39 cellular contexts compared by ENCODE assay signal in the genomic region with DNA sequence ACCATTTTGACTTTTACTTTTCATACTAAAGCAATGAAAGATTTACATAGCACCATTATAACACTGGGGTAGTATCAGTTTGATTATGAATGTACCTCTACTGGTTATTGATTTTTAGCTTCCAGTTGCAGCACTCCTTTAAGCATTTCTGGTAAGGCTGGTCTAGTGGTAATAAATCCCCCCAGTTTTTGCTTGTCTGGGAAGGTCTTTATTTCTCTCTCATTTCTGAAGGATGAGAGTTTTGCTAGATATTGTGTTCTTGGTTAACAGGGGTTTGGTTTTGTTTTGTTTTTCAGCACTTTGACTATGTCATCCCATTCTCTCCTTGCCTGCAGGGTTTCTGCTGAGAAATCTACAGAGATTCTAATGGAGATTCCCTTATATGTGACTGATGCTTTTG. TPM values are rescaled to one million over a fixed set of nuclear protein-coding genes. Genes with fewer than 3 reads are reported as not detected.
"Had no signal": no experiment of that assay in that cellular context is flagged by ENCODE, and none has a peak within 500 bp of the region (broad histone marks: within the 10 kb centered on the region; RNA-seq: fewer than 3 reads in every experiment).

No MANE protein-coding gene starts in this region.

- H3K4me1 Mint-ChIP-seq: activated naive CD4-positive, alpha-beta T cell treated with anti-CD3 and anti-CD28 coated beads, Interleukin-2, amount 10 ng/mL, durations not matched to agents 7 days and 5 days; activated naive CD4-positive, alpha-beta T cell treated with anti-CD3 and anti-CD28 coated beads, Interleukin-2, amount 50 U/mL, for 24 hours; activated naive CD8-positive, alpha-beta T cell treated with anti-CD3 and anti-CD28 coated beads for 36 hours; activated naive CD8-positive, alpha-beta T cell treated with anti-CD3 and anti-CD28 coated beads, Interleukin-2, amount 10 ng/mL, durations not matched to agents 7 days and 5 days; activated naive CD8-positive, alpha-beta T cell treated with anti-CD3 and anti-CD28 coated beads, Interleukin-2, amount 50 U/mL, for 24 hours; activated T-helper 17 cell treated with anti-CD3 and anti-CD28 coated beads, Interleukin-2, amount 50 U/mL, for 72 hours; brain; central memory CD8-positive, alpha-beta T cell had no signal

- H3K27me3 ChIP-seq: adrenal gland, ascending aorta, body of pancreas had no signal

- ATAC-seq: activated naive CD4-positive, alpha-beta T cell treated with anti-CD3 and anti-CD28 coated beads, Interleukin-2, amount 50 U/mL, for 72 hours; activated naive CD8-positive, alpha-beta T cell treated with anti-CD3 and anti-CD28 coated beads, Interleukin-2, amount 50 U/mL, for 24 hours; activated T-cell treated with anti-CD3 and anti-CD28 coated beads, Interleukin-2, amount 50 U/mL, for 4 hours; activated T-cell treated with anti-CD3 and anti-CD28 coated beads, Interleukin-2, amount 50 U/mL, for 72 hours; activated T-helper 17 cell treated with anti-CD3 and anti-CD28 coated beads, Interleukin-2, amount 50 U/mL, for 72 hours; body of pancreas had no signal

- H3K36me3 Mint-ChIP-seq: activated naive CD4-positive, alpha-beta T cell treated with anti-CD3 and anti-CD28 coated beads, Interleukin-2, amount 10 ng/mL, durations not matched to agents 7 days and 5 days; activated naive CD8-positive, alpha-beta T cell treated with anti-CD3 and anti-CD28 coated beads, Interleukin-2, amount 10 ng/mL, durations not matched to agents 7 days and 5 days had no signal

- H3K4me3 ChIP-seq: adrenal gland, ascending aorta, body of pancreas, breast epithelium, cardiac muscle cell had no signal

- H3K9me3 Mint-ChIP-seq: activated naive CD4-positive, alpha-beta T cell treated with anti-CD3 and anti-CD28 coated beads, Interleukin-2, amount 10 ng/mL, durations not matched to agents 7 days and 5 days had no signal

- DNase-seq: activated effector memory CD4-positive, alpha-beta T cell treated with anti-CD3 and anti-CD28 coated beads, Interleukin-2, amount 50 U/mL, for 16 hours; activated effector memory CD4-positive, alpha-beta T cell treated with Interleukin-2 at 50 U/mL for 16 hours; activated gamma-delta T cell; activated gamma-delta T cell treated with Interleukin-2 at 50 U/mL for 16 hours; activated naive CD4-positive, alpha-beta T cell; activated naive CD4-positive, alpha-beta T cell treated with anti-CD3 and anti-CD28 coated beads for 36 hours; activated naive CD4-positive, alpha-beta T cell treated with anti-CD3 and anti-CD28 coated beads, Interleukin-2, amount 10 ng/mL, durations not matched to agents 7 days and 5 days; activated naive CD4-positive, alpha-beta T cell treated with anti-CD3 and anti-CD28 coated beads, Interleukin-2, amount 50 U/mL, for 16 hours; activated naive CD4-positive, alpha-beta T cell treated with Interleukin-2 at 50 U/mL for 16 hours; activated naive CD8-positive, alpha-beta T cell treated with anti-CD3 and anti-CD28 coated beads for 36 hours; activated naive CD8-positive, alpha-beta T cell treated with anti-CD3 and anti-CD28 coated beads, Interleukin-2, amount 10 ng/mL, durations not matched to agents 7 days and 5 days; activated naive CD8-positive, alpha-beta T cell treated with anti-CD3 and anti-CD28 coated beads, Interleukin-2, amount 50 U/mL, for 24 hours; activated T-cell treated with anti-CD3 and anti-CD28 coated beads, Interleukin-2, amount 50 U/mL, for 1 hour; activated T-cell treated with anti-CD3 and anti-CD28 coated beads, Interleukin-2, amount 50 U/mL, for 24 hours; activated T-cell treated with anti-CD3 and anti-CD28 coated beads, Interleukin-2, amount 50 U/mL, for 4 hours; activated T-cell treated with anti-CD3 and anti-CD28 coated beads, Interleukin-2, amount 50 U/mL, for 48 hours; activated T-cell treated with anti-CD3 and anti-CD28 coated beads, Interleukin-2, amount 50 U/mL, for 72 hours; adrenal gland; amniotic stem cell; amygdala; anterior cingulate cortex; aorta; body of pancreas; brain microvascular endothelial cell; caudate nucleus; central memory CD4-positive, alpha-beta T cell; cerebellar nuclear complex had no signal

- FAIRE-seq: bronchial epithelial cell had no signal

- H3K27ac ChIP-seq: adrenal gland, ascending aorta, body of pancreas, brain microvascular endothelial cell, breast epithelium, cardiac muscle cell had no signal

- H3K27me3 Mint-ChIP-seq: activated naive CD4-positive, alpha-beta T cell treated with anti-CD3 and anti-CD28 coated beads, Interleukin-2, amount 10 ng/mL, durations not matched to agents 7 days and 5 days had no signal

- H3K4me3 Mint-ChIP-seq: activated naive CD4-positive, alpha-beta T cell treated with anti-CD3 and anti-CD28 coated beads for 36 hours; activated naive CD4-positive, alpha-beta T cell treated with anti-CD3 and anti-CD28 coated beads, Interleukin-2, amount 10 ng/mL, durations not matched to agents 7 days and 5 days; activated naive CD4-positive, alpha-beta T cell treated with anti-CD3 and anti-CD28 coated beads, Interleukin-2, amount 50 U/mL, for 24 hours; activated naive CD8-positive, alpha-beta T cell; activated naive CD8-positive, alpha-beta T cell treated with anti-CD3 and anti-CD28 coated beads for 36 hours; activated naive CD8-positive, alpha-beta T cell treated with anti-CD3 and anti-CD28 coated beads, Interleukin-2, amount 10 ng/mL, durations not matched to agents 7 days and 5 days; activated naive CD8-positive, alpha-beta T cell treated with anti-CD3 and anti-CD28 coated beads, Interleukin-2, amount 50 U/mL, for 24 hours; activated T-cell treated with anti-CD3 and anti-CD28 coated beads, Interleukin-2, amount 50 U/mL, for 24 hours; activated T-cell treated with anti-CD3 and anti-CD28 coated beads, Interleukin-2, amount 50 U/mL, for 4 hours; activated T-cell treated with anti-CD3 and anti-CD28 coated beads, Interleukin-2, amount 50 U/mL, for 72 hours; activated T-helper 1 cell treated with anti-CD3 and anti-CD28 coated beads, Interleukin-12 subunit alpha, Interleukin-12 subunit beta, Interleukin-2, Interleukin-4 antibody, amounts not matched to agents 30 ng/mL and 10 ng/mL and 1 ng/mL, durations not matched to agents 14 hours and 24 hours and 36 hours; activated T-helper 17 cell treated with anti-CD3 and anti-CD28 coated beads, Interleukin-2, amount 50 U/mL, for 72 hours; brain; central memory CD8-positive, alpha-beta T cell had no signal

- H3K9me3 ChIP-seq: adrenal gland had no signal

- H3K27ac Mint-ChIP-seq: activated naive CD4-positive, alpha-beta T cell treated with anti-CD3 and anti-CD28 coated beads for 36 hours; activated naive CD4-positive, alpha-beta T cell treated with anti-CD3 and anti-CD28 coated beads, Interleukin-2, amount 10 ng/mL, durations not matched to agents 7 days and 5 days; activated naive CD4-positive, alpha-beta T cell treated with anti-CD3 and anti-CD28 coated beads, Interleukin-2, amount 50 U/mL, for 24 hours; activated naive CD4-positive, alpha-beta T cell treated with anti-CD3 and anti-CD28 coated beads, Interleukin-2, amount 50 U/mL, for 72 hours; activated naive CD8-positive, alpha-beta T cell; activated naive CD8-positive, alpha-beta T cell treated with anti-CD3 and anti-CD28 coated beads for 36 hours; activated naive CD8-positive, alpha-beta T cell treated with anti-CD3 and anti-CD28 coated beads, Interleukin-2, amount 10 ng/mL, durations not matched to agents 7 days and 5 days; activated naive CD8-positive, alpha-beta T cell treated with anti-CD3 and anti-CD28 coated beads, Interleukin-2, amount 50 U/mL, for 24 hours; activated T-cell treated with anti-CD3 and anti-CD28 coated beads, Interleukin-2, amount 50 U/mL, for 24 hours; activated T-cell treated with anti-CD3 and anti-CD28 coated beads, Interleukin-2, amount 50 U/mL, for 72 hours; activated T-helper 1 cell treated with anti-CD3 and anti-CD28 coated beads, Interleukin-12 subunit alpha, Interleukin-12 subunit beta, Interleukin-2, Interleukin-4 antibody, amounts not matched to agents 30 ng/mL and 10 ng/mL and 1 ng/mL, durations not matched to agents 14 hours and 24 hours and 36 hours; activated T-helper 17 cell treated with anti-CD3 and anti-CD28 coated beads, Interleukin-2, amount 50 U/mL, for 72 hours; activated T-helper 2 cell treated with anti-CD3 and anti-CD28 coated beads, Interferon-gamma antibody, Interleukin-2, Interleukin-4, amounts not matched to agents 10 μg/mL and 5 μg/mL and 100 μg/mL, durations not matched to agents 14 hours and 24 hours and 36 hours; brain had no signal

- H3K36me3 ChIP-seq: adrenal gland, ascending aorta, brain microvascular endothelial cell, breast epithelium, cardiac muscle cell had no signal

- H3K4me1 ChIP-seq: adrenal gland, ascending aorta, body of pancreas, breast epithelium had no signal

RNA-seq across cellular contexts. Expression of gene IGFBPL1, which starts 26.9 kb away (rescaled TPM):
- total RNA-seq: activated naive CD4-positive, alpha-beta T cell treated with anti-CD3 and anti-CD28 coated beads, Interleukin-2, amount 50 U/mL, for 72 hours; activated naive CD8-positive, alpha-beta T cell treated with anti-CD3 and anti-CD28 coated beads for 36 hours; activated naive CD8-positive, alpha-beta T cell treated with anti-CD3 and anti-CD28 coated beads, Interleukin-2, amount 10 ng/mL, durations not matched to agents 7 days and 5 days; activated T-cell treated with anti-CD3 and anti-CD28 coated beads, Interleukin-2, amount 50 U/mL, for 72 hours; activated T-helper 1 cell treated with anti-CD3 and anti-CD28 coated beads, Interleukin-12 subunit alpha, Interleukin-12 subunit beta, Interleukin-2, Interleukin-4 antibody, amounts not matched to agents 30 ng/mL and 10 ng/mL and 1 ng/mL, durations not matched to agents 14 hours and 24 hours and 36 hours; activated T-helper 17 cell treated with anti-CD3 and anti-CD28 coated beads, Interleukin-2, amount 50 U/mL, for 72 hours; breast epithelium; bronchial epithelial cell had no signal
